Comparison of ENCODE assay signal across 15 cellular contexts in genomic region chr3:196788509-196788908, GRCh38. TPM values are rescaled to one million over a fixed set of nuclear protein-coding genes. Genes with fewer than 3 reads are reported as not detected.
DNase-seq lines count a peak whose midpoint lies in the region; ATAC-seq and TF ChIP-seq lines count a peak whose summit lies in the region.
"Had no signal": no experiment of that assay in that cellular context is flagged by ENCODE, and none has a peak within 500 bp of the region (broad histone marks: within the 10 kb centered on the region; RNA-seq: fewer than 3 reads in every experiment).

No MANE protein-coding gene starts in this region.

- TF ChIP-seq POLR2A in adrenal gland (IDR thresholded peaks at IDR 0.05) (no peak), Peyer's patch (IDR thresholded peaks at IDR 0.05) (no peak)

- H3K4me1 ChIP-seq in iPS-20b (ENCODE audit: insufficient read depth, low read length) (peaks cover 23% of the 10 kb centered on the region), adrenal gland (replicated peaks in 1 of 2) (peaks cover 0 to 15% of the 10 kb centered on the region in 2 donors), foreskin keratinocyte (peaks cover 20% of the 10 kb centered on the region), Peyer's patch (no peaks in the 10 kb centered on the region)
- H3K4me1 ChIP-seq: vagina had no signal

- H3K27ac ChIP-seq in iPS-20b (ENCODE audit: low read length) (peak overlapping the region; percentile 62), adrenal gland (no peak overlapping the region), foreskin keratinocyte (no peak overlapping the region), Peyer's patch (no peak overlapping the region)
- H3K27ac ChIP-seq: esophagus muscularis mucosa, heart right ventricle, vagina had no signal

- H3K27ac Mint-ChIP-seq in natural killer cell: peak overlapping the region; percentile 8 to 68
- H3K27ac Mint-ChIP-seq in natural killer cell treated with Interleukin-12 subunit alpha and Interleukin-12 subunit beta and Interleukin-15 and Interleukin-18, amount 100 ng/mL, for 72 hours: no peak overlapping the region

- TF ChIP-seq CTCF in natural killer cell (IDR thresholded peaks at IDR 0.05): no peak
- TF ChIP-seq CTCF in adrenal gland (IDR thresholded peaks at IDR 0.05): no peak
- TF ChIP-seq CTCF in foreskin keratinocyte (conservative IDR thresholded peaks at IDR 0.05): no peak
- no peak for TF ChIP-seq CTCF in Peyer's patch (IDR thresholded peaks at IDR 0.05)

- H3K4me3 Mint-ChIP-seq in natural killer cell: no peak overlapping the region
- no peak overlapping the region for H3K4me3 Mint-ChIP-seq in natural killer cell treated with Interleukin-12 subunit alpha and Interleukin-12 subunit beta and Interleukin-15 and Interleukin-18, amount 100 ng/mL, for 72 hours

- no peak for ATAC-seq in natural killer cell
- no peak for ATAC-seq in natural killer cell treated with Interleukin-12 subunit alpha and Interleukin-12 subunit beta and Interleukin-15 and Interleukin-18, amount 100 ng/mL, for 72 hours
- peak; percentile 42 for ATAC-seq in SK-N-SH treated with all-trans-retinoic acid at 6 μM for 48 hours
- no peak for ATAC-seq in foreskin keratinocyte
- ATAC-seq: heart right ventricle had no signal

- H3K9me3 Mint-ChIP-seq in natural killer cell: no peaks in the 10 kb centered on the region
- no peaks in the 10 kb centered on the region for H3K9me3 Mint-ChIP-seq in natural killer cell treated with Interleukin-12 subunit alpha and Interleukin-12 subunit beta and Interleukin-15 and Interleukin-18, amount 100 ng/mL, for 72 hours

- no peaks in the 10 kb centered on the region for H3K27me3 Mint-ChIP-seq in natural killer cell (ENCODE audit: low read depth in 2 of 2)
- no peaks in the 10 kb centered on the region for H3K27me3 Mint-ChIP-seq in natural killer cell treated with Interleukin-12 subunit alpha and Interleukin-12 subunit beta and Interleukin-15 and Interleukin-18, amount 100 ng/mL, for 72 hours

- H3K36me3 Mint-ChIP-seq in natural killer cell: no peaks in the 10 kb centered on the region
- H3K36me3 Mint-ChIP-seq in natural killer cell treated with Interleukin-12 subunit alpha and Interleukin-12 subunit beta and Interleukin-15 and Interleukin-18, amount 100 ng/mL, for 72 hours: peaks cover 25% of the 10 kb centered on the region

- H3K36me3 ChIP-seq in iPS-20b (ENCODE audit: insufficient read depth, low read depth, low read length) (peaks cover 52% of the 10 kb centered on the region), adrenal gland (replicated peaks in 1 of 2) (no peaks in the 10 kb centered on the region), Peyer's patch (peaks cover 0 to 16% (median 0%) of the 10 kb centered on the region in 3 donors)

- DNase-seq in natural killer cell (no peak), foreskin melanocyte (no peak), adrenal gland (no peak), foreskin keratinocyte (no peak), Peyer's patch (no peak)
- DNase-seq in natural killer cell treated with Interleukin-12 subunit alpha and Interleukin-12 subunit beta and Interleukin-15 and Interleukin-18, amount 100 ng/mL, for 72 hours (ENCODE audit: low spot score): no peak
- DNase-seq: activated T-cell treated with anti-CD3 and anti-CD28 coated beads, Interleukin-2, amount 50 U/mL, for 48 hours; aorta; dermis blood vessel endothelial cell; heart right ventricle; NCI-H1436 treated with DMSO at 0.1 percent for 48 hours had no signal

- H3K4me1 Mint-ChIP-seq in natural killer cell: peaks cover 13 to 15% of the 10 kb centered on the region in 2 donors
- H3K4me1 Mint-ChIP-seq in natural killer cell treated with Interleukin-12 subunit alpha and Interleukin-12 subunit beta and Interleukin-15 and Interleukin-18, amount 100 ng/mL, for 72 hours (ENCODE audit: low read depth in 2 of 2): peaks cover 24 to 34% of the 10 kb centered on the region in 2 donors

- H3K9me3 ChIP-seq in iPS-20b (ENCODE audit: insufficient read depth, low read depth, low read length) (peaks cover 15% of the 10 kb centered on the region), adrenal gland (replicated peaks in 1 of 3) (no peaks in the 10 kb centered on the region), Peyer's patch (no peaks in the 10 kb centered on the region)
- H3K9me3 ChIP-seq: esophagus muscularis mucosa, vagina had no signal

- H3K4me3 ChIP-seq in iPS-20b (ENCODE audit: low read length): no peak overlapping the region
- no peak overlapping the region for H3K4me3 ChIP-seq in adrenal gland
- no peak overlapping the region for H3K4me3 ChIP-seq in Peyer's patch
- H3K4me3 ChIP-seq: esophagus muscularis mucosa, heart right ventricle, vagina had no signal

- no peaks in the 10 kb centered on the region for H3K27me3 ChIP-seq in iPS-20b (ENCODE audit: insufficient read depth, low read length)
- H3K27me3 ChIP-seq in adrenal gland: no peaks in the 10 kb centered on the region
- no peaks in the 10 kb centered on the region for H3K27me3 ChIP-seq in foreskin keratinocyte
- H3K27me3 ChIP-seq in Peyer's patch: no peaks in the 10 kb centered on the region
- H3K27me3 ChIP-seq: esophagus muscularis mucosa, heart right ventricle, vagina had no signal

- no peak overlapping the region for H3K9ac ChIP-seq in iPS-20b (ENCODE audit: low read depth, low read length)

- WGBS in adrenal gland, 4 donors: 71 to 83% (median 78%) methylated on average over 5 of the region's 5 CpGs

- intact Hi-C loops in natural killer cell (cut with micrococcal nuclease): no loop called here
- intact Hi-C loops in adrenal gland (cut with DNase I): no loop called here

TF ChIP-seq in SK-N-SH treated with all-trans-retinoic acid at 6 μM for 48 hours, 23 proteins besides CTCF, POLR2A, EP300 and RAD21:
- TF ChIP-seq RARB (CRISPR knock-in tag; IDR thresholded peaks at IDR 0.05): no peak
- no peak for TF ChIP-seq CSDC2 (CRISPR knock-in tag; IDR thresholded peaks at IDR 0.05)
- no peak for TF ChIP-seq ZNF8 (CRISPR knock-in tag; IDR thresholded peaks at IDR 0.05)
- TF ChIP-seq ZNF565 (CRISPR knock-in tag; conservative IDR thresholded peaks at IDR 0.05; ENCODE audit: low read depth): no peak
- TF ChIP-seq ZFP30 (CRISPR knock-in tag; IDR thresholded peaks at IDR 0.05): no peak
- no peak for TF ChIP-seq SNAI2 (CRISPR knock-in tag; IDR thresholded peaks at IDR 0.05)
- no peak for TF ChIP-seq CREB5 (CRISPR knock-in tag; IDR thresholded peaks at IDR 0.05; ENCODE audit: low read depth)

RNA-seq across cellular contexts. Expression of gene PAK2, which starts 48.9 kb away (rescaled TPM):
- total RNA-seq in natural killer cell: 10 to 100 TPM; 64.5 to 68.6 (median 66.4) TPM
- 10 to 100 TPM; 70.1 to 83.3 TPM for total RNA-seq in natural killer cell treated with Interleukin-12 subunit alpha and Interleukin-12 subunit beta and Interleukin-15 and Interleukin-18, amount 100 ng/mL, for 72 hours
- total RNA-seq in adrenal gland: 10 to 100 TPM; 22.1 to 62.0 (median 53.5) TPM
- 10 to 100 TPM; 15.3 to 43.5 (median 16.3) TPM for polyA plus RNA-seq in adrenal gland
- total RNA-seq in foreskin keratinocyte: 62.3 and 63.3 TPM in 2 replicates
- polyA plus RNA-seq in foreskin keratinocyte: 16.4 and 21.3 TPM in 2 replicates
- total RNA-seq in Peyer's patch: 10 to 100 TPM; 42.9 to 65.2 (median 53.5) TPM

Comparison
In these comparisons a context has a peak if more than half of its experiments do, and no peak if none do; other contexts are left out.
1. H3K27ac Mint-ChIP-seq: peak in natural killer cell (2 of 2); none in natural killer cell treated with Interleukin-12 subunit alpha and Interleukin-12 subunit beta and Interleukin-15 and Interleukin-18, amount 100 ng/mL, for 72 hours (0 of 2).